Comparison of ENCODE assay signal across 21 cellular contexts in the genomic region with DNA sequence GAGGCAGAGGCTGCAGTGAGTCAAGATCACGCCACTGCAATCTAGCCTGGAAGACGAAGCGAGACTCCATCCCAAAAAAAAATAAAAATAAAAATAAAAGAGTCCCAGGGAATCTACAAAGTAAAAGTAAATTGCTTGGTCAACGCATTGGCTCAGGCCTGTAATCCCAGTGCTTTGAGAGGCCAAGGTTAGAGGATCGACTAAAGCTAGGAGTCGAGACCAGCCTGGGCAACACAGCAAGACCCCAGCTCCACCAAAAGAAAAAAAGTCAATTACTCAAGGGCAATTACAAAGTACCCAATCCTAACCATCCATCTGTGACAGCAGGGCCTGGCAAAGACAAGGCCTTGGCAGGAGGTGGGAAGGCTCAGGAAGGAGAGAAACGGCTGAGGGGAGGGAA.
"Had no signal": no experiment of that assay in that cellular context is flagged by ENCODE, and none has a peak within 500 bp of the region (broad histone marks: within the 10 kb centered on the region; RNA-seq: fewer than 3 reads in every experiment).

No MANE protein-coding gene starts in this region.

- H3K4me3 Mint-ChIP-seq: T-helper 17 cell had no signal

- ATAC-seq: Panc1, PC-3, T-helper 17 cell had no signal

- H3K27ac Mint-ChIP-seq: T-helper 17 cell had no signal

- FAIRE-seq: HTR-8/SVneo had no signal

- H3K4me2 ChIP-seq: KMS-11 had no signal

- H3K4me1 Mint-ChIP-seq: T-helper 17 cell had no signal

- DNase-seq: IMR-90, Kasumi-1, MM.1S, NCI-H1105, NCI-H1436 treated with DMSO at 0.1 percent for 48 hours, NCI-H1694, NCI-H187 treated with DMSO at 0.1 percent for 48 hours, NCI-H2081, NCI-H2107, NCI-H524, NCI-H526 treated with DMSO at 0.1 percent for 48 hours, NCI-H774, PC-3, SHP77, T-helper 1 cell, T-helper 17 cell had no signal

- H3K27me3 Mint-ChIP-seq: T-helper 17 cell had no signal

- H3K27ac ChIP-seq: HL-60, KMS-11, RWPE1 had no signal

- H3K9ac ChIP-seq: KMS-11 had no signal
